Comparison of ENCODE assay signal across 1 cellular context in the genomic region with DNA sequence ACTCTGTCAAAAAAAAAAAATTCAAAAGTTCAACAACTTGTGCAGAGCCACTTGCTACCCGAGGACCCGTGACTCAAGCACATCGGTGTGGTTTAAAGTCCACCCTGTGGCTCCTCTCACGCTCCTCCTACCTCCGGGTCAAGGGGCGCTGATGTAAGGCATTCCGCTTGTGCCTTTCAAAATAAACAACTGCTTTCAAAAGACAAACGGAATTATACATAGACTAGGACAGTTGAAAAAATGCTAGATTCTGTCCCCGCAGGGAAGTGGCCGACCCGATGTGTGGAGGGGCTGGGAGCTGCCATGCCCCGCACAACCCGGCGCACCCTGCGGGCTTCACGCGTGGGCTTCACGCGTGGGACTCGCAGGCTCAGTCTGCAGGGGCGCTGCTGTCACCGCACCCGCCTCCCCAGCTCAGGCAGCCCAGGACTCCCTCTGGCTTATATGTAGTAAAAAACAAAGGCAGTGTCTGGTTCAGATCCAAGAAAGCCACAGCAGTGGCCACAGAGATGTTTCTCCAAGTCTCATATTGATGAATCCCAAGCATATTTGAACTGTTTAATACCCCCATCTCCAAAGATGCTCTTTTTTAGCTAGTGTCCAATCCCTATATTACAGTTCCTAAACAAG.
TF ChIP-seq lines count a peak whose summit lies in the region.

No MANE protein-coding gene starts in this region.

TF ChIP-seq in HepG2, 621 proteins besides CTCF, POLR2A, EP300 and RAD21 (continued from another document and continues in another):
- TF ChIP-seq AHDC1 (CRISPR knock-in tag; IDR thresholded peaks at IDR 0.05; ENCODE audit: borderline replicate concordance): peak; percentile 59; the same call in 1 of the 2 replicates
- no peak for TF ChIP-seq CSRNP2 (CRISPR knock-in tag; conservative IDR thresholded peaks at IDR 0.05; ENCODE audit: low read depth)
- no peak for TF ChIP-seq ZNF839 (CRISPR knock-in tag; IDR thresholded peaks at IDR 0.05; ENCODE audit: borderline replicate concordance)
- TF ChIP-seq ZNF792 (CRISPR knock-in tag; IDR thresholded peaks at IDR 0.05): no peak
- no peak for TF ChIP-seq SRSF1 (optimal IDR thresholded peaks at IDR 0.05; ENCODE audit: low read depth, low read length)
- no peak for TF ChIP-seq ZNF354B (CRISPR knock-in tag; IDR thresholded peaks at IDR 0.05)
- 0 out of 2 replicates have a peak, but pooled peaks have one; percentile 56 for TF ChIP-seq ZNF772 (CRISPR knock-in tag; IDR thresholded peaks at IDR 0.05)
- no peak for TF ChIP-seq SRSF4 (IDR thresholded peaks at IDR 0.05; ENCODE audit: low read depth, low read length, poor library complexity, severe bottlenecking)
- TF ChIP-seq ZNF768 (CRISPR knock-in tag; IDR thresholded peaks at IDR 0.05): no peak
- TF ChIP-seq TERF1 (CRISPR knock-in tag; IDR thresholded peaks at IDR 0.05): no peak
- TF ChIP-seq CAMTA2 (CRISPR knock-in tag; IDR thresholded peaks at IDR 0.05; ENCODE audit: borderline replicate concordance): no peak
- peak; percentile 61; the same call in 1 of the 2 replicates for TF ChIP-seq ZGPAT (CRISPR knock-in tag; IDR thresholded peaks at IDR 0.05)
- no peak for TF ChIP-seq DR1 (CRISPR knock-in tag; IDR thresholded peaks at IDR 0.05)
- no peak for TF ChIP-seq KAT8 (CRISPR knock-in tag; IDR thresholded peaks at IDR 0.05)
- TF ChIP-seq, protein P1, sequence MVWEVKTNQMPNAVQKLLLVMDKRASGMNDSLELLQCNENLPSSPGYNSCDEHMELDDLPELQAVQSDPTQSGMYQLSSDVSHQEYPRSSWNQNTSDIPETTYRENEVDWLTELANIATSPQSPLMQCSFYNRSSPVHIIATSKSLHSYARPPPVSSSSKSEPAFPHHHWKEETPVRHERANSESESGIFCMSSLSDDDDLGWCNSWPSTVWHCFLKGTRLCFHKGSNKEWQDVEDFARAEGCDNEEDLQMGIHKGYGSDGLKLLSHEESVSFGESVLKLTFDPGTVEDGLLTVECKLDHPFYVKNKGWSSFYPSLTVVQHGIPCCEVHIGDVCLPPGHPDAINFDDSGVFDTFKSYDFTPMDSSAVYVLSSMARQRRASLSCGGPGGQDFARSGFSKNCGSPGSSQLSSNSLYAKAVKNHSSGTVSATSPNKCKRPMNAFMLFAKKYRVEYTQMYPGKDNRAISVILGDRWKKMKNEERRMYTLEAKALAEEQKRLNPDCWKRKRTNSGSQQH (CRISPR knock-in tag; IDR thresholded peaks at IDR 0.05; ENCODE audit: low read depth): no peak
- TF ChIP-seq ZNF383 (CRISPR knock-in tag; IDR thresholded peaks at IDR 0.05; ENCODE audit: borderline replicate concordance): no peak
- TF ChIP-seq IKZF5 (CRISPR knock-in tag; IDR thresholded peaks at IDR 0.05): no peak
- TF ChIP-seq KLF12 (CRISPR knock-in tag; IDR thresholded peaks at IDR 0.05; ENCODE audit: borderline replicate concordance): no peak
- TF ChIP-seq ZNF878 (CRISPR knock-in tag; IDR thresholded peaks at IDR 0.05): peak; percentile 70; the same call in 1 of the 2 replicates
- TF ChIP-seq ATAD3A (CRISPR knock-in tag; IDR thresholded peaks at IDR 0.05): no peak
- TF ChIP-seq SMAD1 (CRISPR knock-in tag; IDR thresholded peaks at IDR 0.05; ENCODE audit: borderline replicate concordance, low read depth): no peak
- TF ChIP-seq, protein P2, sequence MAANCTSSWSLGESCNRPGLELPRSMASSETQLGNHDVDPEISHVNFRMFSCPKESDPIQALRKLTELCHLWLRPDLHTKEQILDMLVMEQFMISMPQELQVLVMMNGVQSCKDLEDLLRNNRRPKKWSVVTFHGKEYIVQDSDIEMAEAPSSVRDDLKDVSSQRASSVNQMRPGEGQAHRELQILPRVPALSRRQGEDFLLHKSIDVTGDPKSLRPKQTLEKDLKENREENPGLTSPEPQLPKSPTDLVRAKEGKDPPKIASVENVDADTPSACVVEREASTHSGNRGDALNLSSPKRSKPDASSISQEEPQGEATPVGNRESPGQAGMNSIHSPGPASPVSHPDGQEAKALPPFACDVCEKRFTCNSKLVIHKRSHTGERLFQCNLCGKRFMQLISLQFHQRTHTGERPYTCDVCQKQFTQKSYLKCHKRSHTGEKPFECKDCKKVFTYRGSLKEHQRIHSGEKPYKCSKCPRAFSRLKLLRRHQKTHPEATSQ (CRISPR knock-in tag; IDR thresholded peaks at IDR 0.05; ENCODE audit: borderline replicate concordance): no peak
- TF ChIP-seq KDM5A (IDR thresholded peaks at IDR 0.05; ENCODE audit: borderline replicate concordance, low read length): no peak
- no peak for TF ChIP-seq ZNF446 (CRISPR knock-in tag; IDR thresholded peaks at IDR 0.05)
- no peak for TF ChIP-seq PRMT3 (CRISPR knock-in tag; IDR thresholded peaks at IDR 0.05; ENCODE audit: borderline replicate concordance, low read depth)
- TF ChIP-seq IKZF4 (CRISPR knock-in tag; IDR thresholded peaks at IDR 0.05; ENCODE audit: borderline replicate concordance, low read depth, not compliant biosample characterization): no peak
- TF ChIP-seq BHLHE40 (IDR thresholded peaks at IDR 0.05; ENCODE audit: low read length): peak; percentile 71; the same call in 1 of the 2 replicates
- no peak for TF ChIP-seq BRCA1 (CRISPR knock-in tag; IDR thresholded peaks at IDR 0.05)
- no peak for TF ChIP-seq ZNF724P (CRISPR knock-in tag; IDR thresholded peaks at IDR 0.05; ENCODE audit: borderline replicate concordance)
- no peak for TF ChIP-seq ZBTB46 (CRISPR knock-in tag; IDR thresholded peaks at IDR 0.05; ENCODE audit: borderline replicate concordance)
- no peak for TF ChIP-seq GPBP1L1 (CRISPR knock-in tag; IDR thresholded peaks at IDR 0.05)
- no peak for TF ChIP-seq ZNF879 (CRISPR knock-in tag; IDR thresholded peaks at IDR 0.05)
- TF ChIP-seq, protein P3, sequence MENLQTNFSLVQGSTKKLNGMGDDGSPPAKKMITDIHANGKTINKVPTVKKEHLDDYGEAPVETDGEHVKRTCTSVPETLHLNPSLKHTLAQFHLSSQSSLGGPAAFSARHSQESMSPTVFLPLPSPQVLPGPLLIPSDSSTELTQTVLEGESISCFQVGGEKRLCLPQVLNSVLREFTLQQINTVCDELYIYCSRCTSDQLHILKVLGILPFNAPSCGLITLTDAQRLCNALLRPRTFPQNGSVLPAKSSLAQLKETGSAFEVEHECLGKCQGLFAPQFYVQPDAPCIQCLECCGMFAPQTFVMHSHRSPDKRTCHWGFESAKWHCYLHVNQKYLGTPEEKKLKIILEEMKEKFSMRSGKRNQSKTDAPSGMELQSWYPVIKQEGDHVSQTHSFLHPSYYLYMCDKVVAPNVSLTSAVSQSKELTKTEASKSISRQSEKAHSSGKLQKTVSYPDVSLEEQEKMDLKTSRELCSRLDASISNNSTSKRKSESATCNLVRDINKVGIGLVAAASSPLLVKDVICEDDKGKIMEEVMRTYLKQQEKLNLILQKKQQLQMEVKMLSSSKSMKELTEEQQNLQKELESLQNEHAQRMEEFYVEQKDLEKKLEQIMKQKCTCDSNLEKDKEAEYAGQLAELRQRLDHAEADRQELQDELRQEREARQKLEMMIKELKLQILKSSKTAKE (CRISPR knock-in tag; IDR thresholded peaks at IDR 0.05; ENCODE audit: borderline replicate concordance): no peak
